20 cellular contexts compared by ENCODE assay signal in the genomic region with DNA sequence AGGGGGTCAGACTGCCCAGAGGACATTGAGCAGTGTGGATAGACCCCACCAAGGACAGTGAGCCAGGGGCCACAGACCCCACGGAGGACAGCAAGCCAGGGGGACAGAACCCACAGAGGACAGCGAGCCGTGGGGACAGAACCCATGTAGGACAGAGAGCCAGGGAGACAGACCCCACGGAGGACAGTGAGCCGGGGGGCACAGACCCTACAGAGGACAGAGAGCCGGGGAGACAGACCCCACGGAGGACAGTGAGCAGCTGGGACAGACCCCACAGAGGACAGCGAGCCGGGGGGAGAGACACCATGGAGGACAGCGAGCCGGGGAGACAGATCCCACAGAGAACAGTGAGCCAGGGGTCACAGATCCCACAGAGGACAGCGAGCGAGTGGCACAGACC.
"Had no signal": no experiment of that assay in that cellular context is flagged by ENCODE, and none has a peak within 500 bp of the region (broad histone marks: within the 10 kb centered on the region; RNA-seq: fewer than 3 reads in every experiment).

No MANE protein-coding gene starts in this region.

- H3K27me3 ChIP-seq: neural progenitor cell, ovary had no signal

- H3K4me3 Mint-ChIP-seq: activated CD4-positive, alpha-beta T cell treated with anti-CD3 and anti-CD28 coated beads for 36 hours; activated naive CD4-positive, alpha-beta T cell treated with anti-CD3 and anti-CD28 coated beads, Interleukin-2, amount 10 ng/mL, durations not matched to agents 7 days and 5 days; activated T-cell treated with anti-CD3 and anti-CD28 coated beads, Interleukin-2, amount 50 U/mL, for 4 hours; naive thymus-derived CD4-positive, alpha-beta T cell; neural progenitor cell; T-cell had no signal

- DNase-seq: activated CD4-positive, alpha-beta T cell treated with anti-CD3 and anti-CD28 coated beads for 36 hours; activated CD4-positive, alpha-beta T cell treated with anti-CD3 and anti-CD28 coated beads, Interleukin-2, amount 50 U/mL, for 4 hours; activated CD8-positive, alpha-beta memory T cell treated with anti-CD3 and anti-CD28 coated beads for 24 hours; activated CD8-positive, alpha-beta memory T cell treated with anti-CD3 and anti-CD28 coated beads, Interleukin-2, amount 50 U/mL, for 4 hours; activated naive CD4-positive, alpha-beta T cell treated with anti-CD3 and anti-CD28 coated beads, Interleukin-2, amount 10 ng/mL, durations not matched to agents 7 days and 5 days; activated T-cell treated with anti-CD3 and anti-CD28 coated beads, Interleukin-2, amount 50 U/mL, for 4 hours; amygdala; cerebellar nuclear complex; cortex of kidney; naive thymus-derived CD4-positive, alpha-beta T cell; stimulated activated CD4-positive, alpha-beta T cell treated with anti-CD3 and anti-CD28 coated beads, Interleukin-4, amount 100 ng/mL, for 1 hour; stimulated activated naive CD4-positive, alpha-beta T cell; T-cell had no signal

- H3K9me3 Mint-ChIP-seq: activated T-cell treated with anti-CD3 and anti-CD28 coated beads, Interleukin-2, amount 50 U/mL, for 4 hours; neural progenitor cell; T-cell had no signal

- H3K36me3 ChIP-seq: gastroesophageal sphincter, heart right ventricle, neural progenitor cell, ovary, thoracic aorta had no signal

- H3K4me1 Mint-ChIP-seq: activated CD4-positive, alpha-beta T cell treated with anti-CD3 and anti-CD28 coated beads for 36 hours; activated naive CD4-positive, alpha-beta T cell treated with anti-CD3 and anti-CD28 coated beads, Interleukin-2, amount 10 ng/mL, durations not matched to agents 7 days and 5 days had no signal

- H3K27ac Mint-ChIP-seq: activated CD4-positive, alpha-beta T cell treated with anti-CD3 and anti-CD28 coated beads for 36 hours; activated naive CD4-positive, alpha-beta T cell treated with anti-CD3 and anti-CD28 coated beads, Interleukin-2, amount 10 ng/mL, durations not matched to agents 7 days and 5 days; naive thymus-derived CD4-positive, alpha-beta T cell; neural progenitor cell; T-cell had no signal

- H3K9me3 ChIP-seq: gastroesophageal sphincter, heart right ventricle, ovary, thoracic aorta had no signal

- H3K4me3 ChIP-seq: gastroesophageal sphincter, heart right ventricle, lung, neural progenitor cell, ovary, thoracic aorta had no signal

- H3K27me3 Mint-ChIP-seq: activated naive CD4-positive, alpha-beta T cell treated with anti-CD3 and anti-CD28 coated beads, Interleukin-2, amount 10 ng/mL, durations not matched to agents 7 days and 5 days had no signal

- ATAC-seq: activated CD4-positive, alpha-beta T cell treated with anti-CD3 and anti-CD28 coated beads for 36 hours; activated T-cell treated with anti-CD3 and anti-CD28 coated beads, Interleukin-2, amount 50 U/mL, for 4 hours; gastroesophageal sphincter; heart right ventricle; naive thymus-derived CD4-positive, alpha-beta T cell; T-cell had no signal

- H3K36me3 Mint-ChIP-seq: activated naive CD4-positive, alpha-beta T cell treated with anti-CD3 and anti-CD28 coated beads, Interleukin-2, amount 10 ng/mL, durations not matched to agents 7 days and 5 days; naive thymus-derived CD4-positive, alpha-beta T cell; neural progenitor cell; T-cell had no signal

- H3K27ac ChIP-seq: epithelial cell of prostate, gastroesophageal sphincter, heart right ventricle, neural progenitor cell, ovary, thoracic aorta had no signal
